18 cellular contexts compared by ENCODE assay signal in the genomic region with DNA sequence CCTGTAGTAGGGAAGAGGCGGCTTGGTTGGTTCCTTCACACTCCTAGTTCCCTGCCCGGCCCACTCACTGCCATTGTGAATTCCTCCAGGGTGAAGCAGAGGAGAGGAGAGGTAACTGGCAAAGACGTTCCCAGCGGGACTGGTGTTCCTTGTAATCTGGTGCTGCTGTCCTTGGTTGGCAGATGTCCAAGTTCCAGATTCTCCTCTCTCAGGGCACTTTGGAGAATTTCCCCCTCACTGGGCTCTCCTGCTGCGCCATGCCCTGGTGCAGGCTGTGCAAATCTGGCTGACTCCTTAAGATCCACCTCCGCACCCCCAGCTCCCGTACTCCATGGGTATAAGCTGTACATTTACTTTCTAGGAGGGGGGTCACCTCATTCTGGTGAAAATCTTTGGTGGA. TPM values are rescaled to one million over a fixed set of nuclear protein-coding genes. Genes with fewer than 3 reads are reported as not detected.
"Had no signal": no experiment of that assay in that cellular context is flagged by ENCODE, and none has a peak within 500 bp of the region (broad histone marks: within the 10 kb centered on the region; RNA-seq: fewer than 3 reads in every experiment).

No MANE protein-coding gene starts in this region.

- H3K4me1 ChIP-seq: breast epithelium, left lung had no signal

- ATAC-seq: activated CD4-positive, alpha-beta T cell treated with anti-CD3 and anti-CD28 coated beads for 36 hours; activated T-cell treated with anti-CD3 and anti-CD28 coated beads, Interleukin-2, amount 50 U/mL, for 4 hours; left lung; natural killer cell treated with Interleukin-12 subunit alpha and Interleukin-12 subunit beta and Interleukin-15 and Interleukin-18, amount 100 ng/mL, for 72 hours; stimulated activated naive CD8-positive, alpha-beta T cell treated with anti-CD3 and anti-CD28 coated beads, Interleukin-15, Interleukin-2, amounts not matched to agents 100 U/mL and 50 U/mL, for 24 hours had no signal

- H3K27me3 ChIP-seq: adrenal gland, breast epithelium, left lung had no signal

- H3K4me3 ChIP-seq: adrenal gland, breast epithelium, left lung had no signal

- H3K27ac ChIP-seq: adrenal gland, breast epithelium, left lung had no signal

- H3K9me3 ChIP-seq: adrenal gland, breast epithelium, left lung had no signal

- DNase-seq: activated B cell treated with CpG ODN at 0.5 μM for 24 hours; activated CD4-positive, alpha-beta T cell treated with anti-CD3 and anti-CD28 coated beads for 36 hours; activated CD4-positive, alpha-beta T cell treated with anti-CD3 and anti-CD28 coated beads, Interleukin-2, amount 50 U/mL, for 4 hours; activated CD8-positive, alpha-beta memory T cell treated with anti-CD3 and anti-CD28 coated beads, Interleukin-2, amount 50 U/mL, for 48 hours; activated naive CD4-positive, alpha-beta T cell; activated T-cell treated with anti-CD3 and anti-CD28 coated beads, Interleukin-2, amount 50 U/mL, for 4 hours; effector CD4-positive, alpha-beta T cell; kidney; left lung; retina; stimulated activated CD4-positive, alpha-beta T cell treated with anti-CD3 and anti-CD28 coated beads, Interleukin-4, amount 100 ng/mL, for 24 hours; stimulated activated naive CD8-positive, alpha-beta T cell treated with anti-CD3 and anti-CD28 coated beads, Interleukin-15, Interleukin-2, amounts not matched to agents 100 U/mL and 50 U/mL, for 24 hours; T1000 had no signal

- H3K36me3 ChIP-seq: adrenal gland, breast epithelium had no signal

RNA-seq across cellular contexts. Expression of gene THSD4, which starts 37.3 kb away (rescaled TPM):
- total RNA-seq: activated B cell treated with CpG ODN at 0.5 μM for 24 hours; activated CD4-positive, alpha-beta T cell treated with anti-CD3 and anti-CD28 coated beads for 36 hours; activated CD8-positive, alpha-beta memory T cell treated with anti-CD3 and anti-CD28 coated beads for 36 hours; activated T-helper 2 cell treated with anti-CD3 and anti-CD28 coated beads, Interferon-gamma antibody, Interleukin-2, Interleukin-4, amounts not matched to agents 10 μg/mL and 5 μg/mL and 100 μg/mL, durations not matched to agents 14 hours and 24 hours and 36 hours; natural killer cell treated with Interleukin-12 subunit alpha and Interleukin-12 subunit beta and Interleukin-15 and Interleukin-18, amount 100 ng/mL, for 72 hours had no signal
